20 cellular contexts compared by ENCODE assay signal in genomic region chr9:7067169-7067568, GRCh38.
DNase-seq lines count a peak whose midpoint lies in the region; ATAC-seq, FAIRE-seq and TF ChIP-seq lines count a peak whose summit lies in the region.
"Had no signal": no experiment of that assay in that cellular context is flagged by ENCODE, and none has a peak within 500 bp of the region (broad histone marks: within the 10 kb centered on the region; RNA-seq: fewer than 3 reads in every experiment).

No MANE protein-coding gene starts in this region.

- RAD21 ChIA-PET in GM12878 (lab: Charles Lee; ENCODE audit: unreplicated experiment), result interaction anchor here (0.6 to 1.5 kb wide), 2 partner anchors 11 to 14 kb away, joined by 3 read pairs; no protein-coding TSS in a partner anchor

- peak; percentile 54 for FAIRE-seq in GM12878 (lab: Jason Lieb, UNC)
- FAIRE-seq: GM12891, H1 had no signal

- peak overlapping the region; percentile 27 for H3K27ac ChIP-seq in cardiac muscle cell
- H3K27ac ChIP-seq in KOPT-K1 (ENCODE audit: low read depth, low read length, poor library complexity, severe bottlenecking), result peak overlapping the region; percentile 33
- no peak overlapping the region for H3K27ac ChIP-seq in GM12878 (ENCODE audit: control insufficient read depth, insufficient read depth)
- H3K27ac ChIP-seq: BLaER1, HL-60 had no signal

- WGBS in GM12878 (ENCODE audit: insufficient coverage, insufficient replicate concordance, low lambda C conversion rate, missing lambda C conversion rate), result 73% methylated on average over 4 of the region's 4 CpGs

- ATAC-seq in Right ventricle myocardium superior (ENCODE audit: poor library complexity), result no peak
- no peak for ATAC-seq in GM12878

- H3K27me3 ChIP-seq in cardiac muscle cell (no peaks in the 10 kb centered on the region), GM12878 (replicated peaks in 1 of 2; ENCODE audit: control insufficient read depth in 2 of 2, insufficient read depth in 2 of 2, low read length in 1 of 2) (no peaks in the 10 kb centered on the region)
- H3K27me3 ChIP-seq: BLaER1 had no signal

- no peak overlapping the region for H3K4me3 ChIP-seq in cardiac muscle cell
- no peak overlapping the region for H3K4me3 ChIP-seq in GM12878
- H3K4me3 ChIP-seq: BLaER1 had no signal

- BruUV-seq in GM12878 (replicated peaks; lab: Mats Ljungman, UMichigan), result no TSS peak

- H3K4me2 ChIP-seq in GM12878 (ENCODE audit: control insufficient read depth, insufficient read depth), result no peak overlapping the region
- H3K4me2 ChIP-seq: BLaER1 had no signal

- TF ChIP-seq POLR2A in GM12878 (IDR thresholded peaks at IDR 0.05; ENCODE audit: low read depth, low read length), result no peak

- no peak for TF ChIP-seq EP300 in GM12878 (IDR thresholded peaks at IDR 0.05; ENCODE audit: borderline replicate concordance in 1 of 2, control insufficient read depth in 1 of 2, low read depth in 2 of 2, low read length in 2 of 2)

- POLR2A ChIA-PET in GM12878 (lab: Charles Lee), result no interaction called here

- H3K79me2 ChIP-seq in GM12878 (ENCODE audit: control insufficient read depth, insufficient read depth, low read length), result no peaks in the 10 kb centered on the region

- in situ Hi-C loops in GM12878 (cut with MboI), result no loop called here

- no peak for DNase-seq in cardiac muscle cell (ENCODE audit: low read depth in 1 of 2, low spot score in 1 of 2)
- DNase-seq in Right ventricle myocardium superior, result no peak
- no peak for DNase-seq in GM12878 (ENCODE audit: low read depth, low spot score)
- DNase-seq in iPS-NIHi11 (ENCODE audit: low spot score), result no peak
- no peak for DNase-seq in RPMI8226
- no peak for DNase-seq in stimulated activated CD4-positive, alpha-beta T cell treated with anti-CD3 and anti-CD28 coated beads, Interleukin-2, amount 100 ng/mL, for 24 hours
- DNase-seq in T1000 (lab: John Stamatoyannopoulos, UW), result no peak
- DNase-seq: 8988T; Calu3; CD4-positive, alpha-beta memory T cell; DMS79 treated with DMSO at 0.1 percent for 48 hours; EL; H9; IMR-90; KG1 had no signal

- H3K9ac ChIP-seq in GM12878 (ENCODE audit: control insufficient read depth, insufficient read depth, low read length), result no peak overlapping the region
- H3K9ac ChIP-seq: BLaER1 had no signal

- H3K4me1 ChIP-seq in cardiac muscle cell (ENCODE audit: low read depth) (peaks cover 17% of the 10 kb centered on the region), GM12878 (ENCODE audit: control insufficient read depth, insufficient read depth, low read length) (no peaks in the 10 kb centered on the region)
- H3K4me1 ChIP-seq: BLaER1 had no signal

- no peaks in the 10 kb centered on the region for H4K20me1 ChIP-seq in GM12878 (ENCODE audit: control insufficient read depth, insufficient read depth)
- H4K20me1 ChIP-seq: BLaER1 had no signal

- no peak for TF ChIP-seq RAD21 in GM12878 (IDR thresholded peaks at IDR 0.05; ENCODE audit: insufficient read depth, low read depth, low read length)

- SMC1A ChIA-PET in GM12878 (lab: Charles Lee; ENCODE audit: uncharacterized antibody, unreplicated experiment), result interaction anchor here (1.2 to 2.6 kb wide), 4 partner anchors 10 to 158 kb away, joined by 3 to 9 read pairs (median 5); no protein-coding TSS in a partner anchor

- TF ChIP-seq CTCF in cardiac muscle cell (IDR thresholded peaks at IDR 0.05; ENCODE audit: low read depth, low read length), result no peak
- no peak for TF ChIP-seq CTCF in GM12878 (IDR thresholded peaks at IDR 0.05 in 2 of 3, conservative IDR thresholded peaks at IDR 0.05 in 1 of 3; ENCODE audit: control insufficient read depth in 2 of 3, extremely low read depth in 1 of 3, insufficient read depth in 1 of 3, low read depth in 3 of 3, low read length in 3 of 3)

- H3K36me3 ChIP-seq in cardiac muscle cell (no peaks in the 10 kb centered on the region), KOPT-K1 (ENCODE audit: insufficient read depth, low read length) (no peaks in the 10 kb centered on the region), GM12878 (ENCODE audit: control insufficient read depth in 2 of 2, insufficient read depth in 2 of 2, low read length in 1 of 2) (no peaks in the 10 kb centered on the region)

- intact Hi-C loops in Right ventricle myocardium superior (cut with DNase I), result no loop called here
- intact Hi-C loops in GM12878 (cut with micrococcal nuclease; ENCODE audit: unreplicated experiment), result no loop called here

- CTCF ChIA-PET in GM12878 (lab: Yijun Ruan, JAX), result interaction anchor here (1.0 kb wide), 2 partner anchors 14 to 94 kb away, joined by 3 to 5 read pairs; no protein-coding TSS in a partner anchor

- H3K9me3 ChIP-seq in cardiac muscle cell (ENCODE audit: low read depth), result no peaks in the 10 kb centered on the region
- no peaks in the 10 kb centered on the region for H3K9me3 ChIP-seq in KOPT-K1 (ENCODE audit: insufficient read depth, low read length, poor library complexity, severe bottlenecking)
- no peaks in the 10 kb centered on the region for H3K9me3 ChIP-seq in GM12878 (replicated peaks; ENCODE audit: control insufficient read depth, insufficient read depth, low read length)
- H3K9me3 ChIP-seq: BLaER1 had no signal

- H2AFZ ChIP-seq in GM12878 (ENCODE audit: control insufficient read depth, low read depth, low read length), result no peak overlapping the region

TF ChIP-seq in GM12878, 131 proteins besides CTCF, POLR2A, EP300 and RAD21:
- TF ChIP-seq NR2F1 (conservative IDR thresholded peaks at IDR 0.05) (no peak), TAF1 (IDR thresholded peaks at IDR 0.05; ENCODE audit: borderline replicate concordance, low read depth, low read length) (no peak), SREBF1 (IDR thresholded peaks at IDR 0.05; ENCODE audit: low read length) (no peak), POLR2AphosphoS5 (IDR thresholded peaks at IDR 0.05; ENCODE audit: low read length) (no peak), TCF3 (IDR thresholded peaks at IDR 0.05; ENCODE audit: borderline replicate concordance, insufficient read depth, low read depth, low read length) (no peak)
